8 cellular contexts compared by ENCODE assay signal in genomic region chr5:122183098-122183794, GRCh38. TPM values are rescaled to one million over a fixed set of nuclear protein-coding genes. Genes with fewer than 3 reads are reported as not detected.
DNase-seq lines count a peak whose midpoint lies in the region; ATAC-seq and TF ChIP-seq lines count a peak whose summit lies in the region.

No MANE protein-coding gene starts in this region.

- H3K27ac ChIP-seq in left lung (peak overlapping the region; percentile 45 to 71), tibial artery (peak overlapping the region; percentile 57 to 69)

- peaks cover 0 to 3% of the 10 kb centered on the region in 2 donors for H3K36me3 Mint-ChIP-seq in stimulated activated naive B cell treated with anti-CD40 and anti-IgM and Interleukin-4, amounts not matched to agents 10 μg/mL and 1 μg/mL and 100 μg/mL, for 72 hours

- H3K4me1 ChIP-seq in left lung (peaks cover 14 to 21% of the 10 kb centered on the region in 2 donors), tibial artery (peaks cover 0 to 35% (median 26%) of the 10 kb centered on the region in 4 donors)

- peak; percentile 84 for DNase-seq in LHCN-M2 (ENCODE audit: low read depth)
- peak; percentile 79 for DNase-seq in choroid plexus epithelial cell (ENCODE audit: low read depth)
- peak; percentile 62 to 76 for DNase-seq in left lung
- DNase-seq in tibial artery: peak; percentile 58 to 81
- DNase-seq in NCI-H128 (lab: John Stamatoyannopoulos, UW; ENCODE audit: unreplicated experiment): no peak
- DNase-seq in stimulated activated naive B cell treated with anti-CD40 and anti-IgM and Interleukin-4, amounts not matched to agents 10 μg/mL and 1 μg/mL and 100 μg/mL, for 72 hours: no peak
- no peak for DNase-seq in middle frontal gyrus (ENCODE audit: extremely low spot score, low spot score)

- TF ChIP-seq CTCF in choroid plexus epithelial cell (conservative IDR thresholded peaks at IDR 0.05; ENCODE audit: low read depth, low read length) (no peak), left lung (IDR thresholded peaks at IDR 0.05) (no peak), tibial artery (IDR thresholded peaks at IDR 0.05) (no peak)

- intact Hi-C loops in left lung (cut with DNase I) (no loop called here), tibial artery (cut with DNase I; ENCODE audit: low total_unique reads) (no loop called here)

- no peak overlapping the region for H3K4me3 ChIP-seq in choroid plexus epithelial cell (ENCODE audit: low read depth, low read length)
- H3K4me3 ChIP-seq in left lung: no peak overlapping the region
- H3K4me3 ChIP-seq in tibial artery: no peak overlapping the region

- ATAC-seq in left lung: peak; percentile 88
- ATAC-seq in HG02588 (IDR thresholded peaks at IDR 0.05; ENCODE audit: unreplicated experiment): no peak
- ATAC-seq in stimulated activated naive B cell treated with anti-CD40 and anti-IgM and Interleukin-4, amounts not matched to agents 10 μg/mL and 1 μg/mL and 100 μg/mL, for 72 hours (replicated peaks): no peak

- H3K9me3 ChIP-seq in left lung (no peaks in the 10 kb centered on the region), tibial artery (no peaks in the 10 kb centered on the region)

- H3K36me3 ChIP-seq in left lung (no peaks in the 10 kb centered on the region), tibial artery (no peaks in the 10 kb centered on the region)

- H3K27me3 Mint-ChIP-seq in stimulated activated naive B cell treated with anti-CD40 and anti-IgM and Interleukin-4, amounts not matched to agents 10 μg/mL and 1 μg/mL and 100 μg/mL, for 72 hours: peaks cover 0 to 4% of the 10 kb centered on the region in 2 donors

- H3K27me3 ChIP-seq in left lung: no peaks in the 10 kb centered on the region
- H3K27me3 ChIP-seq in tibial artery: no peaks in the 10 kb centered on the region

- H3K27ac Mint-ChIP-seq in stimulated activated naive B cell treated with anti-CD40 and anti-IgM and Interleukin-4, amounts not matched to agents 10 μg/mL and 1 μg/mL and 100 μg/mL, for 72 hours: no peak overlapping the region

- no peak overlapping the region for H3K4me3 Mint-ChIP-seq in stimulated activated naive B cell treated with anti-CD40 and anti-IgM and Interleukin-4, amounts not matched to agents 10 μg/mL and 1 μg/mL and 100 μg/mL, for 72 hours

- H3K4me1 Mint-ChIP-seq in stimulated activated naive B cell treated with anti-CD40 and anti-IgM and Interleukin-4, amounts not matched to agents 10 μg/mL and 1 μg/mL and 100 μg/mL, for 72 hours: no peaks in the 10 kb centered on the region

- H3K9me3 Mint-ChIP-seq in stimulated activated naive B cell treated with anti-CD40 and anti-IgM and Interleukin-4, amounts not matched to agents 10 μg/mL and 1 μg/mL and 100 μg/mL, for 72 hours: no peaks in the 10 kb centered on the region

RNA-seq across cellular contexts. Expression of gene ZNF474, which starts 53.9 kb away (rescaled TPM):
- total RNA-seq in LHCN-M2 (2014; rRNA removed) (0.40 TPM in 1 of 2 replicates, not detected in the other), left lung (1 to 10 TPM in 1 of 2 donors, not detected in 1; 2.0 TPM)
- 0.33 TPM for polyA plus RNA-seq in LHCN-M2 (2012)

Comparison
In these comparisons a context has a peak if more than half of its experiments do, and no peak if none do; other contexts are left out.
1. DNase-seq: peak in LHCN-M2 (single experiment), choroid plexus epithelial cell (single experiment), left lung (2 of 2) and tibial artery (2 of 2); none in NCI-H128 (single experiment), stimulated activated naive B cell treated with anti-CD40 and anti-IgM and Interleukin-4, amounts not matched to agents 10 μg/mL and 1 μg/mL and 100 μg/mL, for 72 hours (single experiment) and middle frontal gyrus (single experiment).